In genomic region chr18:75230210-75231052, GRCh38 we compare ENCODE assay signal across 22 cellular contexts. TPM values are rescaled to one million over a fixed set of nuclear protein-coding genes. Genes with fewer than 3 reads are reported as not detected.
DNase-seq lines count a peak whose midpoint lies in the region; ATAC-seq and TF ChIP-seq lines count a peak whose summit lies in the region.
"Had no signal": no experiment of that assay in that cellular context is flagged by ENCODE, and none has a peak within 500 bp of the region (broad histone marks: within the 10 kb centered on the region; RNA-seq: fewer than 3 reads in every experiment).

No MANE protein-coding gene starts in this region.

- no peak overlapping the region for H4K91ac ChIP-seq in H9 (ENCODE audit: insufficient read length, low read depth, low read length)

- peak overlapping the region in 1 of 2 donors; percentile 15 for H3K4me3 Mint-ChIP-seq in effector memory CD8-positive, alpha-beta T cell
- no peak overlapping the region for H3K4me3 Mint-ChIP-seq in nephron
- no peak overlapping the region for H3K4me3 Mint-ChIP-seq in H9
- H3K4me3 Mint-ChIP-seq: activated CD4-positive, alpha-beta T cell treated with anti-CD3 and anti-CD28 coated beads for 36 hours; activated naive CD4-positive, alpha-beta T cell treated with anti-CD3 and anti-CD28 coated beads for 36 hours; brain; stimulated activated memory B cell treated with anti-CD40 and anti-IgM and Interleukin-4, amounts not matched to agents 10 μg/mL and 1 μg/mL and 100 μg/mL, for 72 hours had no signal

- no peak overlapping the region for H4K5ac ChIP-seq in H9 (ENCODE audit: insufficient read length, low read depth, low read length)

- no peak overlapping the region for H2BK5ac ChIP-seq in H9 (ENCODE audit: insufficient read length, low read length)

- H3K36me3 ChIP-seq in BLaER1 treated with 17β-estradiol and CSF1 and Interleukin-3, amounts not matched to agents 10 nM and 100 nM, result peaks cover 0 to 39% (median 22%) of the 10 kb centered on the region in 11 experiments; a peak in 14 of 22 replicates

- H3K9me3 ChIP-seq in BLaER1 treated with 17β-estradiol and CSF1 and Interleukin-3, amounts not matched to agents 10 nM and 100 nM (replicated peaks in 1 of 11), result peaks cover 0 to 8% (median 0%) of the 10 kb centered on the region in 11 experiments; a peak in 3 of 22 replicates
- H3K9me3 ChIP-seq in H9 (ENCODE audit: control insufficient read depth, low read depth, low read length), result no peaks in the 10 kb centered on the region

- H3K14ac ChIP-seq in H9 (ENCODE audit: insufficient read depth, low read length), result no peak overlapping the region

- no peak overlapping the region for H2BK120ac ChIP-seq in H9 (ENCODE audit: low read depth, low read length, poor library complexity, severe bottlenecking)

- no peak overlapping the region for H3K18ac ChIP-seq in H9 (ENCODE audit: insufficient read length, low read depth, low read length)

- H3K79me2 ChIP-seq in H9 (ENCODE audit: insufficient read depth, low read length), result no peaks in the 10 kb centered on the region

- H3K4me1 ChIP-seq in BLaER1 treated with 17β-estradiol and CSF1 and Interleukin-3, amounts not matched to agents 10 nM and 100 nM, result peaks cover 22 to 35% (median 26%) of the 10 kb centered on the region in 10 experiments
- no peaks in the 10 kb centered on the region for H3K4me1 ChIP-seq in H9 (ENCODE audit: insufficient read depth, low read length)

- H2BK15ac ChIP-seq in H9 (ENCODE audit: low read depth, low read length), result no peak overlapping the region

- H3K79me1 ChIP-seq in H9 (ENCODE audit: insufficient read depth, low read depth, low read length, poor library complexity, severe bottlenecking), result no peaks in the 10 kb centered on the region

- ATAC-seq in effector memory CD8-positive, alpha-beta T cell (replicated peaks), result no peak
- ATAC-seq in GM19455 (IDR thresholded peaks at IDR 0.05; ENCODE audit: unreplicated experiment), result no peak
- ATAC-seq: stimulated activated memory B cell treated with anti-CD40 and anti-IgM and Interleukin-4, amounts not matched to agents 10 μg/mL and 1 μg/mL and 100 μg/mL, for 72 hours had no signal

- H3K9ac ChIP-seq in BLaER1 treated with 17β-estradiol and CSF1 and Interleukin-3, amounts not matched to agents 10 nM and 100 nM, result no peak overlapping the region
- H3K9ac ChIP-seq in H9 (ENCODE audit: extremely low read depth, insufficient read length, low read length), result no peak overlapping the region

- H3K9me3 Mint-ChIP-seq in effector memory CD8-positive, alpha-beta T cell, result no peaks in the 10 kb centered on the region
- H3K9me3 Mint-ChIP-seq in nephron (no peaks in the 10 kb centered on the region), H9 (no peaks in the 10 kb centered on the region)
- H3K9me3 Mint-ChIP-seq: activated naive CD4-positive, alpha-beta T cell treated with anti-CD3 and anti-CD28 coated beads for 36 hours; brain; stimulated activated memory B cell treated with anti-CD40 and anti-IgM and Interleukin-4, amounts not matched to agents 10 μg/mL and 1 μg/mL and 100 μg/mL, for 72 hours had no signal

- TF ChIP-seq CTCF in nephron (IDR thresholded peaks at IDR 0.05; ENCODE audit: unreplicated experiment in 3 of 3) (no peak), H9 (conservative IDR thresholded peaks at IDR 0.05) (no peak)

- no peak overlapping the region for H2BK12ac ChIP-seq in H9 (ENCODE audit: insufficient read length, low read depth, low read length)

- no peak overlapping the region for H4K8ac ChIP-seq in H9 (replicated peaks; ENCODE audit: insufficient read length, low read depth, low read length)

- peak overlapping the region in 6 of 11 experiments; percentile 3 to 37 (median 32); a peak in 5 of 22 replicates for H3K4me2 ChIP-seq in BLaER1 treated with 17β-estradiol and CSF1 and Interleukin-3, amounts not matched to agents 10 nM and 100 nM
- H3K4me2 ChIP-seq in H9 (ENCODE audit: insufficient read depth, insufficient read length, low read length), result no peak overlapping the region
- H3K4me2 ChIP-seq: hepatocyte, smooth muscle cell had no signal

- H4K20me1 ChIP-seq in BLaER1 treated with 17β-estradiol and CSF1 and Interleukin-3, amounts not matched to agents 10 nM and 100 nM, result peaks cover 0 to 35% (median 20%) of the 10 kb centered on the region in 11 experiments; a peak in 9 of 22 replicates
- no peaks in the 10 kb centered on the region for H4K20me1 ChIP-seq in H9 (ENCODE audit: control insufficient read depth, insufficient read depth, insufficient read length)

- H3K23ac ChIP-seq in H9 (ENCODE audit: insufficient read length, low read depth, low read length), result no peak overlapping the region

- no CpG with 5 or more reads among the region's 17 CpGs for WGBS in H9 (ENCODE audit: extremely low coverage, insufficient read length, low lambda C conversion rate)

- H3K27me3 ChIP-seq in BLaER1 treated with 17β-estradiol and CSF1 and Interleukin-3, amounts not matched to agents 10 nM and 100 nM, result no peaks in the 10 kb centered on the region
- no peaks in the 10 kb centered on the region for H3K27me3 ChIP-seq in H9 (ENCODE audit: insufficient read depth, low read length)
- H3K27me3 ChIP-seq: hepatocyte had no signal

- H3K4ac ChIP-seq in H9 (ENCODE audit: low read depth, low read length), result no peak overlapping the region

- H3K23me2 ChIP-seq in H9 (ENCODE audit: insufficient read length, low read depth, low read length, poor library complexity, severe bottlenecking), result no peaks in the 10 kb centered on the region

- no peak overlapping the region for H2BK20ac ChIP-seq in H9 (ENCODE audit: low read depth, low read length, poor library complexity, severe bottlenecking)

- peak; percentile 22 for DNase-seq in Daoy (ENCODE audit: low read depth)
- DNase-seq in effector memory CD8-positive, alpha-beta T cell, result no peak
- DNase-seq in H9, result no peak
- DNase-seq in activated T-cell treated with anti-CD3 and anti-CD28 coated beads, Interleukin-2, amount 50 U/mL, for 1 hour, result no peak
- DNase-seq: activated CD4-positive, alpha-beta T cell treated with anti-CD3 and anti-CD28 coated beads for 36 hours; activated CD8-positive, alpha-beta memory T cell treated with anti-CD3 and anti-CD28 coated beads for 24 hours; activated naive CD4-positive, alpha-beta T cell treated with anti-CD3 and anti-CD28 coated beads for 36 hours; activated T-cell treated with anti-CD3 and anti-CD28 coated beads, Interleukin-2, amount 50 U/mL, for 48 hours; AML-193; DND-41; Kasumi-1; NCI-H2029; SHP77 treated with DMSO at 0.1 percent for 48 hours; T-helper 1 cell had no signal

- no peak overlapping the region for H2AK5ac ChIP-seq in H9 (ENCODE audit: insufficient read length, low read length)

- H3K36me3 Mint-ChIP-seq in effector memory CD8-positive, alpha-beta T cell (ENCODE audit: insufficient read depth), result peaks cover 21% of the 10 kb centered on the region
- H3K36me3 Mint-ChIP-seq in nephron (ENCODE audit: low read depth), result peaks cover 11% of the 10 kb centered on the region
- H3K36me3 Mint-ChIP-seq in H9 (ENCODE audit: insufficient read depth in 1 of 3, low read depth in 3 of 3), result no peaks in the 10 kb centered on the region

- no peaks in the 10 kb centered on the region for H3K27me3 Mint-ChIP-seq in effector memory CD8-positive, alpha-beta T cell
- H3K27me3 Mint-ChIP-seq in nephron (ENCODE audit: low read depth), result no peaks in the 10 kb centered on the region
- H3K27me3 Mint-ChIP-seq in H9 (ENCODE audit: low read depth), result no peaks in the 10 kb centered on the region; the same call in 1 of the 2 replicates
- H3K27me3 Mint-ChIP-seq: activated CD4-positive, alpha-beta T cell treated with anti-CD3 and anti-CD28 coated beads for 36 hours; brain; stimulated activated memory B cell treated with anti-CD40 and anti-IgM and Interleukin-4, amounts not matched to agents 10 μg/mL and 1 μg/mL and 100 μg/mL, for 72 hours had no signal

- H2AFZ ChIP-seq in H9 (ENCODE audit: low read length), result no peak overlapping the region
- H2AFZ ChIP-seq: hepatocyte had no signal

- H3K4me3 ChIP-seq in BLaER1 treated with 17β-estradiol and CSF1 and Interleukin-3, amounts not matched to agents 10 nM and 100 nM, result no peak overlapping the region
- H3K4me3 ChIP-seq: coronary artery, hepatocyte, smooth muscle cell had no signal

- peak overlapping the region; percentile 10 to 49 for H3K27ac Mint-ChIP-seq in effector memory CD8-positive, alpha-beta T cell
- H3K27ac Mint-ChIP-seq in nephron (peak overlapping the region; percentile 76 to 99 (median 88)), H9 (no peak overlapping the region)
- H3K27ac Mint-ChIP-seq: activated CD4-positive, alpha-beta T cell treated with anti-CD3 and anti-CD28 coated beads for 36 hours; activated naive CD4-positive, alpha-beta T cell treated with anti-CD3 and anti-CD28 coated beads for 36 hours; stimulated activated memory B cell treated with anti-CD40 and anti-IgM and Interleukin-4, amounts not matched to agents 10 μg/mL and 1 μg/mL and 100 μg/mL, for 72 hours had no signal

- peaks cover 34 to 60% of the 10 kb centered on the region in 2 donors for H3K4me1 Mint-ChIP-seq in effector memory CD8-positive, alpha-beta T cell (ENCODE audit: low read depth in 2 of 2)
- H3K4me1 Mint-ChIP-seq in nephron (peaks cover 76% of the 10 kb centered on the region), H9 (no peaks in the 10 kb centered on the region)

- H3T11ph ChIP-seq in H9 (ENCODE audit: low read length), result no peak overlapping the region

- H3K56ac ChIP-seq in H9 (ENCODE audit: insufficient read length, low read depth, low read length), result no peak overlapping the region

- H3K27ac ChIP-seq in BLaER1 treated with 17β-estradiol and CSF1 and Interleukin-3, amounts not matched to agents 10 nM and 100 nM, result no peak overlapping the region
- H3K27ac ChIP-seq in H9 (ENCODE audit: insufficient read length, low read depth, low read length), result no peak overlapping the region
- H3K27ac ChIP-seq: hepatocyte had no signal

RNA-seq across cellular contexts. Expression of gene TSHZ1, which starts 19.8 kb away (rescaled TPM):
- 6.4 and 10.4 TPM in 2 replicates for total RNA-seq in Daoy (2014; rRNA removed; shearing (Covaris generic))
- 0.15 and 0.24 TPM in 2 replicates for total RNA-seq in H9 (2021)

RNA-seq across cellular contexts. Expression of gene PTGR3, which starts 21.5 kb away (rescaled TPM):
- 3.6 and 7.6 TPM in 2 replicates for total RNA-seq in Daoy (2014; rRNA removed; shearing (Covaris generic))
- 1.6 and 2.7 TPM in 2 replicates for total RNA-seq in H9 (2021)

Comparison
In these comparisons a context has a peak if more than half of its experiments do, and no peak if none do; other contexts are left out.
1. H3K27ac Mint-ChIP-seq: peak in effector memory CD8-positive, alpha-beta T cell (2 of 2) and nephron (3 of 3); none in H9 (0 of 3).